Comparison of ENCODE assay signal across 8 cellular contexts in the genomic region with DNA sequence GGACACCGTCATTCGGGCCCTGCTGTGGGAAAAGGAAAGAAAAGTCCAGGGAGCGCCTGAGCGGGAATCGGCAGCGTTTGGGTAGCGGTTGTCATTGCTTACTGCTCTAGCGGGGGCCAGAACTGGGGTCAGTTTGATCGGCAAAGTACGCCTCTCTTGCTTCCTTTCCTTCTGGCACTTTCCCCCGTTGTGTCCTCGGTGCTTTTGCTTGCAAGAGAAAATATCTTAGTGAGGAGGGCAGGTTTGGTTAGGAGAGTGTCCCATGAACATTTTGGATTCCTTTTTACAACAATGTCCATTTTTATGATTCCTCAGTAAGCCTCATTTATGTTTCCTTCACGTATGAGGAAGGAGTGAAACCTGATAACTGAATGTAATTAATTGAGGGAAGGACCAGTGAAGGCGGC. TPM values are rescaled to one million over a fixed set of nuclear protein-coding genes. Genes with fewer than 3 reads are reported as not detected.
DNase-seq lines count a peak whose midpoint lies in the region; ATAC-seq and TF ChIP-seq lines count a peak whose summit lies in the region.

No MANE protein-coding gene starts in this region.

- H3K4me3 Mint-ChIP-seq in dendritic cell treated with granulocyte-macrophage colony-stimulating factor and Interleukin-4, amounts not matched to agents 40 ng/mL and 50 ng/mL, for 4 days: peak overlapping the region; percentile 94
- H3K4me3 Mint-ChIP-seq in nephron: peak overlapping the region; percentile 95 to 96 (median 95)

- ATAC-seq in GM19397 (IDR thresholded peaks at IDR 0.05; ENCODE audit: unreplicated experiment): no peak

- H3K4me1 Mint-ChIP-seq in dendritic cell treated with granulocyte-macrophage colony-stimulating factor and Interleukin-4, amounts not matched to agents 40 ng/mL and 50 ng/mL, for 4 days (ENCODE audit: low read depth): peaks cover 59% of the 10 kb centered on the region
- peaks cover 18% of the 10 kb centered on the region for H3K4me1 Mint-ChIP-seq in nephron

- intact Hi-C loops in dendritic cell treated with granulocyte-macrophage colony-stimulating factor and Interleukin-4, amounts not matched to agents 40 ng/mL and 50 ng/mL, for 4 days (cut with micrococcal nuclease): no loop called here
- intact Hi-C loops in posterior vena cava (cut with DNase I): no loop called here

- peak overlapping the region; percentile 81 for H3K27ac Mint-ChIP-seq in dendritic cell treated with granulocyte-macrophage colony-stimulating factor and Interleukin-4, amounts not matched to agents 40 ng/mL and 50 ng/mL, for 4 days
- H3K27ac Mint-ChIP-seq in nephron: peak overlapping the region; percentile 75 to 90 (median 90)

- DNase-seq in DMS53 treated with DMSO at 0.1 percent for 48 hours (lab: John Stamatoyannopoulos, UW; ENCODE audit: unreplicated experiment) (peak; percentile 31), DMS53 (lab: John Stamatoyannopoulos, UW) (no peak), NCI-H69 (lab: John Stamatoyannopoulos, UW) (peak; percentile 74), posterior vena cava (ENCODE audit: low spot score) (no peak), NCI-H2029 (lab: John Stamatoyannopoulos, UW) (no peak)

- no peaks in the 10 kb centered on the region for H3K9me3 Mint-ChIP-seq in dendritic cell treated with granulocyte-macrophage colony-stimulating factor and Interleukin-4, amounts not matched to agents 40 ng/mL and 50 ng/mL, for 4 days
- H3K9me3 Mint-ChIP-seq in nephron: no peaks in the 10 kb centered on the region

- no peak for TF ChIP-seq CTCF in nephron (IDR thresholded peaks at IDR 0.05; ENCODE audit: unreplicated experiment in 3 of 3)

- peaks cover 39% of the 10 kb centered on the region for H3K36me3 Mint-ChIP-seq in dendritic cell treated with granulocyte-macrophage colony-stimulating factor and Interleukin-4, amounts not matched to agents 40 ng/mL and 50 ng/mL, for 4 days (ENCODE audit: low read depth)
- peaks cover 40% of the 10 kb centered on the region for H3K36me3 Mint-ChIP-seq in nephron (ENCODE audit: low read depth)

- H3K27me3 Mint-ChIP-seq in dendritic cell treated with granulocyte-macrophage colony-stimulating factor and Interleukin-4, amounts not matched to agents 40 ng/mL and 50 ng/mL, for 4 days: no peaks in the 10 kb centered on the region
- no peaks in the 10 kb centered on the region for H3K27me3 Mint-ChIP-seq in nephron (ENCODE audit: low read depth)

RNA-seq across cellular contexts. Expression of gene ST3GAL3, which starts 0.7 kb away (rescaled TPM):
- total RNA-seq in posterior vena cava: 10 to 100 TPM; 25.0 to 25.5 TPM

RNA-seq across cellular contexts. Expression of gene KDM4A, which starts 58.1 kb away (rescaled TPM):
- total RNA-seq in posterior vena cava: 10 to 100 TPM; 19.9 to 21.9 TPM

Comparison
In these comparisons a context has a peak if more than half of its experiments do, and no peak if none do; other contexts are left out.
1. DNase-seq: peak in DMS53 treated with DMSO at 0.1 percent for 48 hours (single experiment) and NCI-H69 (single experiment); none in DMS53 (single experiment), posterior vena cava (single experiment) and NCI-H2029 (single experiment).